In the genomic region with DNA sequence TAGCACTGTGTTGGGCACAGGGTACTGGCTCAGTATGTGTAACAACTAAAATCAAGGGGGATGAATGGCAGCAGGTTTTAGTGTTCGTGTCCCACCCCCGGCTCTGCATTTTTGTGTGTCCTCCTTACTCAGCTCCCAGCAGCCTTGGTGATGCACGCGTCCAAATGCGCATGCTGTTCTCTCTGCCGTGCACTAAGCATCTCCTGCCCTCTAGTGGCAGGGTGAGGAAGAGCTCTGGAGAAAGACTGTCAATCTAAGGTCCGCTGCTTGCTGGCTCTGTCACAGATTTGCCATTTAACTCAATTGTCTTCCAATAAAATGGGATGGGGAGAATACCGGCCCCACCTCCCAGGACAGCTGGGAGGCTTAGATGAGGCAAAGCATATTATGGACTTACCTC, we compare ENCODE assay signal across 9 cellular contexts.
DNase-seq lines count a peak whose midpoint lies in the region; ATAC-seq, FAIRE-seq and TF ChIP-seq lines count a peak whose summit lies in the region.
"Had no signal": no experiment of that assay in that cellular context is flagged by ENCODE, and none has a peak within 500 bp of the region (broad histone marks: within the 10 kb centered on the region; RNA-seq: fewer than 3 reads in every experiment).

No MANE protein-coding gene starts in this region.

- H2AFZ ChIP-seq in astrocyte (ENCODE audit: low read depth, low read length), result no peak overlapping the region

- H3K9ac ChIP-seq in astrocyte (ENCODE audit: low read length), result no peak overlapping the region

- no peaks in the 10 kb centered on the region for H3K79me2 ChIP-seq in astrocyte (ENCODE audit: insufficient read depth, low read length)

- no peaks in the 10 kb centered on the region for H3K4me1 Mint-ChIP-seq in astrocyte (ENCODE audit: low read depth, unreplicated experiment)

- H3K4me3 ChIP-seq in astrocyte (ENCODE audit: insufficient read depth, low read depth, low read length), result no peak overlapping the region

- DNase-seq in DMS 273 (lab: John Stamatoyannopoulos, UW; ENCODE audit: unreplicated experiment) (peak; percentile 53), DMS 273 treated with DMSO at 0.1 percent for 48 hours (lab: John Stamatoyannopoulos, UW) (no peak), HT-29 (ENCODE audit: low spot score) (peak; percentile 53), astrocyte (ENCODE audit: low read depth) (no peak), myocyte (ENCODE audit: low read depth) (peak; percentile 14), ecto neural progenitor cell (ENCODE audit: low spot score) (no peak)

- peaks cover 3% of the 10 kb centered on the region for H3K9me3 Mint-ChIP-seq in astrocyte (ENCODE audit: unreplicated experiment)

- H3K36me3 Mint-ChIP-seq in astrocyte (ENCODE audit: low read depth, unreplicated experiment), result no peaks in the 10 kb centered on the region

- no peaks in the 10 kb centered on the region for H3K36me3 ChIP-seq in astrocyte (ENCODE audit: insufficient read depth, low read length)

- peaks cover 4% of the 10 kb centered on the region for H3K27me3 ChIP-seq in astrocyte (ENCODE audit: insufficient read depth, low read length)

- H3K4me3 Mint-ChIP-seq in astrocyte (ENCODE audit: unreplicated experiment), result no peak overlapping the region

- no peaks in the 10 kb centered on the region for H3K9me3 ChIP-seq in astrocyte (ENCODE audit: insufficient read depth, low read depth, low read length)

- H3K4me2 ChIP-seq in astrocyte (ENCODE audit: low read length), result no peak overlapping the region

- ATAC-seq in HG03095 (IDR thresholded peaks at IDR 0.05; ENCODE audit: unreplicated experiment) (no peak), GM19467 (IDR thresholded peaks at IDR 0.05; ENCODE audit: unreplicated experiment) (no peak)

- no peak overlapping the region for H3K27ac Mint-ChIP-seq in astrocyte (ENCODE audit: unreplicated experiment)

- peak; percentile 37 for TF ChIP-seq CTCF in astrocyte (IDR thresholded peaks at IDR 0.05; ENCODE audit: insufficient read depth, low read depth, low read length)

- FAIRE-seq in astrocyte (lab: Jason Lieb, UNC), result no peak
- FAIRE-seq: A204.1 had no signal

- H3K4me1 ChIP-seq in astrocyte (ENCODE audit: insufficient read depth, low read length), result no peaks in the 10 kb centered on the region

- peaks cover 39% of the 10 kb centered on the region for H3K27me3 Mint-ChIP-seq in astrocyte (ENCODE audit: low read depth, unreplicated experiment)

- H4K20me1 ChIP-seq in astrocyte (ENCODE audit: insufficient read depth, low read length), result no peaks in the 10 kb centered on the region

- no peak overlapping the region for H3K27ac ChIP-seq in astrocyte (ENCODE audit: low read depth, low read length)

Comparison
In these comparisons a context has a peak if more than half of its experiments do, and no peak if none do; other contexts are left out.
1. DNase-seq: peak in DMS 273 (single experiment), HT-29 (single experiment) and myocyte (single experiment); none in DMS 273 treated with DMSO at 0.1 percent for 48 hours (single experiment), astrocyte (single experiment) and ecto neural progenitor cell (single experiment).